ENCODE assay signal across 1 cellular context in the genomic region with DNA sequence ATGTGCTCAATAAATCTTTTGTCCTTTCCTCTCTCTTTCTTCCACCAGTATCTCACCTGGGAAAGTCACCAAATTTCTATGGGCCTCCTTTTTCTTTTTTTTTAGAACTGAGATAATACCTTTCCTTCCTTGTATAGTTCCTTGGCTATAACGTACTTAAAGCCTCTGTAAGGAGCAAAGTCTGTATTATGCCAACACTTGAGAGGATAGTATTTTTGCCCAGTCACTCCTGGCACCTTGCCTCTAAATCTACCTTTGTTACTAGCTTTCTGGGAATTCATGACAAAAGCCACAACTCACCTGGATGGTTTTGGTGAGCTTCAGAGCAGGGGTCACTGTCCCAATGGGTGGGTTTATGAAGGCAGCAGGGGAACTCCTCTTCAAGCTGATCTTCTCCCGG.
TF ChIP-seq lines count a peak whose summit lies in the region.

No MANE protein-coding gene starts in this region.

TF ChIP-seq in HepG2, 621 proteins besides CTCF, POLR2A, EP300 and RAD21:
- 0 out of 2 replicates have a peak, but pooled peaks have one; percentile 10 for TF ChIP-seq POGZ (CRISPR knock-in tag; IDR thresholded peaks at IDR 0.05)
- 0 out of 2 replicates have a peak, but pooled peaks have one; percentile 48 for TF ChIP-seq CHD4 (IDR thresholded peaks at IDR 0.05; ENCODE audit: borderline replicate concordance, low read length)
- TF ChIP-seq GFI1 (CRISPR knock-in tag; IDR thresholded peaks at IDR 0.05; ENCODE audit: borderline replicate concordance), result peak; percentile 15; the same call in 1 of the 2 replicates
- TF ChIP-seq ZNF607 (CRISPR knock-in tag; IDR thresholded peaks at IDR 0.05; ENCODE audit: borderline replicate concordance), result 0 out of 2 replicates have a peak, but pooled peaks have one; percentile 6
- no peak for TF ChIP-seq SMYD3 (CRISPR knock-in tag; IDR thresholded peaks at IDR 0.05)
- TF ChIP-seq NFE2L2 (IDR thresholded peaks at IDR 0.05; ENCODE audit: low read length), result peak; percentile 25; the same call in 1 of the 2 replicates
- TF ChIP-seq LCORL (IDR thresholded peaks at IDR 0.05), result no peak
- 0 out of 2 replicates have a peak, but pooled peaks have one; percentile 3 for TF ChIP-seq LCORL (CRISPR knock-in tag; IDR thresholded peaks at IDR 0.05)
- no peak for TF ChIP-seq ETV6 (CRISPR knock-in tag; conservative IDR thresholded peaks at IDR 0.05)
- TF ChIP-seq, protein P1, sequence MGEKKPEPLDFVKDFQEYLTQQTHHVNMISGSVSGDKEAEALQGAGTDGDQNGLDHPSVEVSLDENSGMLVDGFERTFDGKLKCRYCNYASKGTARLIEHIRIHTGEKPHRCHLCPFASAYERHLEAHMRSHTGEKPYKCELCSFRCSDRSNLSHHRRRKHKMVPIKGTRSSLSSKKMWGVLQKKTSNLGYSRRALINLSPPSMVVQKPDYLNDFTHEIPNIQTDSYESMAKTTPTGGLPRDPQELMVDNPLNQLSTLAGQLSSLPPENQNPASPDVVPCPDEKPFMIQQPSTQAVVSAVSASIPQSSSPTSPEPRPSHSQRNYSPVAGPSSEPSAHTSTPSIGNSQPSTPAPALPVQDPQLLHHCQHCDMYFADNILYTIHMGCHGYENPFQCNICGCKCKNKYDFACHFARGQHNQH (CRISPR knock-in tag; IDR thresholded peaks at IDR 0.05), result 0 out of 2 replicates have a peak, but pooled peaks have one; percentile 6
- TF ChIP-seq ZNF878 (CRISPR knock-in tag; IDR thresholded peaks at IDR 0.05), result 0 out of 2 replicates have a peak, but pooled peaks have one; percentile 15
- TF ChIP-seq ZNF317 (CRISPR knock-in tag; IDR thresholded peaks at IDR 0.05), result 0 out of 2 replicates have a peak, but pooled peaks have one; percentile 7
- TF ChIP-seq ZMYM2 (CRISPR knock-in tag; IDR thresholded peaks at IDR 0.05), result no peak
TF ChIP-seq in HepG2: peak in this region for 9.
